In genomic region chr11:128802358-128802981, GRCh38 we compare ENCODE assay signal across 9 cellular contexts.
DNase-seq lines count a peak whose midpoint lies in the region; ATAC-seq and TF ChIP-seq lines count a peak whose summit lies in the region.
"Had no signal": no experiment of that assay in that cellular context is flagged by ENCODE, and none has a peak within 500 bp of the region (broad histone marks: within the 10 kb centered on the region; RNA-seq: fewer than 3 reads in every experiment).

No MANE protein-coding gene starts in this region.

- peak; percentile 45 for ATAC-seq in Right ventricle myocardium inferior
- no peak for ATAC-seq in stimulated activated effector memory CD8-positive, alpha-beta T cell treated with anti-CD3 and anti-CD28 coated beads, Interleukin-12 subunit alpha, Interleukin-12 subunit beta, amount 100 ng/mL, for 72 hours

- H3K4me3 ChIP-seq in fibroblast of pulmonary artery (replicated peaks; ENCODE audit: low read depth, low read length): no peak overlapping the region

- peaks cover 57% of the 10 kb centered on the region for H3K4me1 Mint-ChIP-seq in stimulated activated effector memory CD8-positive, alpha-beta T cell treated with anti-CD3 and anti-CD28 coated beads, Interleukin-12 subunit alpha, Interleukin-12 subunit beta, amount 100 ng/mL, for 72 hours

- H3K4me3 Mint-ChIP-seq in stimulated activated effector memory CD8-positive, alpha-beta T cell treated with anti-CD3 and anti-CD28 coated beads, Interleukin-12 subunit alpha, Interleukin-12 subunit beta, amount 100 ng/mL, for 72 hours: no peak overlapping the region
- H3K4me3 Mint-ChIP-seq: activated naive CD4-positive, alpha-beta T cell treated with anti-CD3 and anti-CD28 coated beads, Interleukin-2, amount 50 U/mL, for 24 hours had no signal

- no peaks in the 10 kb centered on the region for H3K9me3 Mint-ChIP-seq in stimulated activated effector memory CD8-positive, alpha-beta T cell treated with anti-CD3 and anti-CD28 coated beads, Interleukin-12 subunit alpha, Interleukin-12 subunit beta, amount 100 ng/mL, for 72 hours
- H3K9me3 Mint-ChIP-seq: activated naive CD4-positive, alpha-beta T cell treated with anti-CD3 and anti-CD28 coated beads, Interleukin-2, amount 50 U/mL, for 24 hours had no signal

- TF ChIP-seq CTCF in fibroblast of pulmonary artery (IDR thresholded peaks at IDR 0.05; ENCODE audit: low read length, missing control alignments): peak; percentile 49

- DNase-seq in Right ventricle myocardium inferior (ENCODE audit: missing footprints) (no peak), cardiac septum (ENCODE audit: low spot score) (no peak), NOMO-1 treated with DMSO at 0.1 percent for 48 hours (lab: John Stamatoyannopoulos, UW; ENCODE audit: unreplicated experiment) (peak; percentile 65), fibroblast of pulmonary artery (ENCODE audit: low read depth) (peak; percentile 42), ecto neural progenitor cell (ENCODE audit: low spot score) (no peak), LoVo (ENCODE audit: low spot score) (no peak)
- no peak for DNase-seq in stimulated activated effector memory CD8-positive, alpha-beta T cell treated with anti-CD3 and anti-CD28 coated beads, Interleukin-12 subunit alpha, Interleukin-12 subunit beta, amount 100 ng/mL, for 72 hours (ENCODE audit: low spot score in 2 of 2)
- DNase-seq in stimulated activated naive CD4-positive, alpha-beta T cell (lab: John Stamatoyannopoulos, UW): no peak

- peaks cover 91% of the 10 kb centered on the region for H3K36me3 Mint-ChIP-seq in stimulated activated effector memory CD8-positive, alpha-beta T cell treated with anti-CD3 and anti-CD28 coated beads, Interleukin-12 subunit alpha, Interleukin-12 subunit beta, amount 100 ng/mL, for 72 hours

- intact Hi-C loops in Right ventricle myocardium inferior (cut with DNase I): no loop called here
- intact Hi-C loops in cardiac septum (cut with DNase I): no loop called here

- peak overlapping the region; percentile 78 for H3K27ac Mint-ChIP-seq in stimulated activated effector memory CD8-positive, alpha-beta T cell treated with anti-CD3 and anti-CD28 coated beads, Interleukin-12 subunit alpha, Interleukin-12 subunit beta, amount 100 ng/mL, for 72 hours

Comparison
In these comparisons a context has a peak if more than half of its experiments do, and no peak if none do; other contexts are left out.
1. DNase-seq: peak in NOMO-1 treated with DMSO at 0.1 percent for 48 hours (single experiment) and fibroblast of pulmonary artery (single experiment); none in Right ventricle myocardium inferior (single experiment), cardiac septum (single experiment), stimulated activated effector memory CD8-positive, alpha-beta T cell treated with anti-CD3 and anti-CD28 coated beads, Interleukin-12 subunit alpha, Interleukin-12 subunit beta, amount 100 ng/mL, for 72 hours (0 of 2), ecto neural progenitor cell (single experiment), LoVo (single experiment) and stimulated activated naive CD4-positive, alpha-beta T cell (0 of 6).